In the genomic region with DNA sequence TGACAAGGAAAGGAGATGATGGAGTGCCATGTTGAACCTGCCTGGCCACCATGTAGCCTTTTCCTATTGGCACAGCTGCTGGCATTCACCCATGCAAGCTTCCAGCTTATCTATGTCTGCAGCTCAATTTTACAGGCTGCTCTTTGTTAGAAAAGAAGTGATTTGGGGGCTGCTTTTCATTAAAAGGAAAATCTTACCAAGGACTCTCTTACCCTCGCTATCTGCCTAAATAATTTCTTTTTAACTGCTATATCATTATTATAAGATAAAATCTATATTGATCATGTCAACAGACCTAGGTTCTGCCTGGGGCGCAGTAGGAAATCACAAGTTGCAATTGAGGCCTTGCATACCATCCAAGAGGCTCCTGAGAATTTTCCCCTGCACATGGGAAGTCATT, we compare ENCODE assay signal across 10 cellular contexts.
"Had no signal": no experiment of that assay in that cellular context is flagged by ENCODE, and none has a peak within 500 bp of the region (broad histone marks: within the 10 kb centered on the region; RNA-seq: fewer than 3 reads in every experiment).

No MANE protein-coding gene starts in this region.

- H3K4me3 Mint-ChIP-seq: HFFc6 had no signal

- FAIRE-seq: HTR-8/SVneo, K562 had no signal

- DNase-seq: GM23248, GOT3, H7, HFFc6, IMR-90, KG1 had no signal

- H3K27ac Mint-ChIP-seq: HFFc6 had no signal

- H3K4me3 ChIP-seq: GM23248, HAP-1, K562 had no signal

- H3K9me3 ChIP-seq: HAP-1 had no signal

- H3K4me1 ChIP-seq: HAP-1 had no signal

- H3K9me3 Mint-ChIP-seq: HFFc6 had no signal

- H3K27ac ChIP-seq: GM23248 had no signal

- ATAC-seq: HCT116, K562 had no signal

- H3K36me3 ChIP-seq: HAP-1 had no signal
